8 cellular contexts compared by ENCODE assay signal in the genomic region with DNA sequence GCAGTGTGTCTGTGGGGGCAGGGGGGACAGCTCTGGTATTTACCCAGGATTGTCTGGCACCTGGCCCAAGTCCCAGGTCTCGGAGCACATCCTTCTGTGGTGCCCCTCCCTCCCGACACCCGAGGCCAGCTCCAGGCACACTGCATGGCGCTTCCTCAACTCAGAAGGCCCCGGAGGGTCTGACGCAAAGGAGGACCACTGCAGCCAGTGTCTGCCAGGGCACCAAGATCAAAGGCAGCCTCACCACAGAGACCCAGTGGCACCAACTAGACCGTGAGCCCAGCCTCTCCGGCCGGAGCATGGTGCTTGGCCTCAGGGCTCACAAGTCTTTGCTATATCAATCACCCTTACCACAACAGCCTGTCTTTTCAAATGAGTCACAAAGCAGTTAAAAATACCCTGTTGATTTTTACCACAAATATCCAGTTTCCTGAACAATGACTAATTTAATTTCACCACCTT.
DNase-seq lines count a peak whose midpoint lies in the region; ATAC-seq lines count a peak whose summit lies in the region.

No MANE protein-coding gene starts in this region.

- in situ Hi-C loops in Caki2 (cut with HindIII; ENCODE audit: low pct_unique_long_range_greater_than_20kb, low sequenced_read_pairs), result no loop called here

- DNase-seq in Caki2 (ENCODE audit: low read depth) (peak; percentile 24), renal cortical epithelial cell (ENCODE audit: low read depth) (peak; percentile 98), NCI-H748 treated with DMSO at 0.1 percent for 48 hours (lab: John Stamatoyannopoulos, UW) (no peak), 8988T (no peak), DMS153 treated with DMSO at 0.1 percent for 48 hours (lab: John Stamatoyannopoulos, UW; ENCODE audit: unreplicated experiment) (no peak)

- peaks cover 5% of the 10 kb centered on the region for H3K27me3 Mint-ChIP-seq in activated T-helper 17 cell treated with anti-CD3 and anti-CD28 coated beads, Interleukin-2, amount 50 U/mL, for 72 hours

- H3K4me1 Mint-ChIP-seq in activated T-helper 17 cell treated with anti-CD3 and anti-CD28 coated beads, Interleukin-2, amount 50 U/mL, for 72 hours, result peaks cover 36% of the 10 kb centered on the region

- peak overlapping the region; percentile 82 for H3K4me3 Mint-ChIP-seq in activated T-helper 17 cell treated with anti-CD3 and anti-CD28 coated beads, Interleukin-2, amount 50 U/mL, for 72 hours

- peak overlapping the region; percentile 58 for H3K27ac Mint-ChIP-seq in activated T-helper 17 cell treated with anti-CD3 and anti-CD28 coated beads, Interleukin-2, amount 50 U/mL, for 72 hours

- no peaks in the 10 kb centered on the region for H3K9me3 Mint-ChIP-seq in activated T-helper 17 cell treated with anti-CD3 and anti-CD28 coated beads, Interleukin-2, amount 50 U/mL, for 72 hours

- ATAC-seq in GM19438 (IDR thresholded peaks at IDR 0.05; ENCODE audit: low read depth, unreplicated experiment), result peak; percentile 27
- peak; percentile 73 for ATAC-seq in HG03354 (IDR thresholded peaks at IDR 0.05; ENCODE audit: poor library complexity, severe bottlenecking, unreplicated experiment)
- ATAC-seq in activated T-helper 17 cell treated with anti-CD3 and anti-CD28 coated beads, Interleukin-2, amount 50 U/mL, for 72 hours (replicated peaks), result peak; percentile 87

- no peaks in the 10 kb centered on the region for H3K36me3 Mint-ChIP-seq in activated T-helper 17 cell treated with anti-CD3 and anti-CD28 coated beads, Interleukin-2, amount 50 U/mL, for 72 hours (ENCODE audit: low read depth)

Comparison
In these comparisons a context has a peak if more than half of its experiments do, and no peak if none do; other contexts are left out.
1. DNase-seq: peak in Caki2 (single experiment) and renal cortical epithelial cell (single experiment); none in NCI-H748 treated with DMSO at 0.1 percent for 48 hours (single experiment), 8988T (single experiment) and DMS153 treated with DMSO at 0.1 percent for 48 hours (single experiment).
2. ATAC-seq: peak in every context shown above with its lines; median percentile 87 in activated T-helper 17 cell treated with anti-CD3 and anti-CD28 coated beads, Interleukin-2, amount 50 U/mL, for 72 hours; 73 in HG03354; 27 in GM19438.